10 cellular contexts compared by ENCODE assay signal in genomic region chr6:85670573-85670972, GRCh38. TPM values are rescaled to one million over a fixed set of nuclear protein-coding genes. Genes with fewer than 3 reads are reported as not detected.
A peak's percentile ranks its signal among the peaks of the same experiment; 100 is the strongest.
DNase-seq lines count a peak whose midpoint lies in the region; ATAC-seq, FAIRE-seq and TF ChIP-seq lines count a peak whose summit lies in the region.
"Had no signal": no experiment of that assay in that cellular context is flagged by ENCODE, and none has a peak within 500 bp of the region (broad histone marks: within the 10 kb centered on the region; RNA-seq: fewer than 3 reads in every experiment).

No MANE protein-coding gene starts in this region.

- intact Hi-C loops in CD8-positive, alpha-beta T cell (cut with DNase I, micrococcal nuclease): loop anchor here (1.0 to 10.0 kb wide), 9 partner anchors 8 to 1806 kb away; partner anchors contain the start of genes CEP162 (in 1 of the 2), CFAP206 (in 1 of the 2), NT5E (in 1 of the 2) and ZNF292 (in 1 of the 2)

- no peaks in the 10 kb centered on the region for H3K36me3 ChIP-seq in CD8-positive, alpha-beta T cell (ENCODE audit: insufficient read depth, low read length)
- peaks cover 0 to 8% of the 10 kb centered on the region in 2 experiments for H3K36me3 ChIP-seq in keratinocyte (ENCODE audit: control insufficient read depth in 2 of 2, extremely low read depth in 1 of 2, insufficient read depth in 2 of 2, low read length in 2 of 2)
- H3K36me3 ChIP-seq: colonic mucosa had no signal

- H3K4me3 ChIP-seq in CD8-positive, alpha-beta T cell (ENCODE audit: low read depth, low read length): no peak overlapping the region
- H3K4me3 ChIP-seq in keratinocyte (ENCODE audit: control insufficient read depth in 2 of 3, extremely low read depth in 1 of 3, insufficient read depth in 2 of 3, low read depth in 1 of 3, low read length in 3 of 3): no peak overlapping the region
- H3K4me3 ChIP-seq: colonic mucosa had no signal

- no peak overlapping the region for H3K4me2 ChIP-seq in keratinocyte (ENCODE audit: control insufficient read depth, extremely low read depth, insufficient read depth, low read depth, low read length)

- H3K9me3 Mint-ChIP-seq in CD8-positive, alpha-beta T cell: no peaks in the 10 kb centered on the region
- peaks cover 4% of the 10 kb centered on the region for H3K9me3 Mint-ChIP-seq in activated T-helper 17 cell treated with anti-CD3 and anti-CD28 coated beads, Interleukin-2, amount 50 U/mL, for 72 hours

- H2AFZ ChIP-seq in keratinocyte (ENCODE audit: control insufficient read depth, low read length): no peak overlapping the region

- H3K36me3 Mint-ChIP-seq in CD8-positive, alpha-beta T cell: peaks cover 34% of the 10 kb centered on the region
- H3K36me3 Mint-ChIP-seq in activated T-helper 17 cell treated with anti-CD3 and anti-CD28 coated beads, Interleukin-2, amount 50 U/mL, for 72 hours (ENCODE audit: low read depth): peaks cover 47% of the 10 kb centered on the region

- CTCF ChIA-PET in CD8-positive, alpha-beta T cell (lab: Charles Lee): interaction anchor here (1.1 to 2.9 kb wide), 6 partner anchors 8 to 221 kb away, joined by 3 to 14 read pairs (median 3); partner anchors contain the start of gene NT5E

- peaks cover 10% of the 10 kb centered on the region for H3K79me2 ChIP-seq in keratinocyte (ENCODE audit: control insufficient read depth, insufficient read depth, low read length)

- peaks cover 7% of the 10 kb centered on the region for H4K20me1 ChIP-seq in keratinocyte (ENCODE audit: control insufficient read depth, extremely low read depth, insufficient read depth, low read length)

- H3K27me3 Mint-ChIP-seq in CD8-positive, alpha-beta T cell (ENCODE audit: low read depth): no peaks in the 10 kb centered on the region
- H3K27me3 Mint-ChIP-seq in activated T-helper 17 cell treated with anti-CD3 and anti-CD28 coated beads, Interleukin-2, amount 50 U/mL, for 72 hours: no peaks in the 10 kb centered on the region

- POLR2A ChIA-PET in CD8-positive, alpha-beta T cell (lab: Charles Lee): interaction anchor here (1.2 to 2.9 kb wide), 5 partner anchors 8 to 77 kb away, joined by 5 to 67 read pairs (median 16); partner anchors contain the start of genes SNX14 and SYNCRIP

- H3K9ac ChIP-seq in keratinocyte (ENCODE audit: control insufficient read depth, extremely low read depth, insufficient read depth, low read length): no peak overlapping the region

- H3K4me1 ChIP-seq in CD8-positive, alpha-beta T cell (ENCODE audit: insufficient read depth, low read length): peaks cover 43% of the 10 kb centered on the region
- H3K4me1 ChIP-seq in keratinocyte (ENCODE audit: control insufficient read depth, extremely low read depth, insufficient read depth, low read length): peaks cover 24% of the 10 kb centered on the region

- H3K27ac Mint-ChIP-seq in CD8-positive, alpha-beta T cell: peak overlapping the region; percentile 93
- H3K27ac Mint-ChIP-seq in activated T-helper 17 cell treated with anti-CD3 and anti-CD28 coated beads, Interleukin-2, amount 50 U/mL, for 72 hours: peak overlapping the region; percentile 90

- no peaks in the 10 kb centered on the region for H3K27me3 ChIP-seq in CD8-positive, alpha-beta T cell (ENCODE audit: insufficient read depth, low read length)
- H3K27me3 ChIP-seq in keratinocyte (ENCODE audit: control insufficient read depth, extremely low read depth, insufficient read depth, low read length): no peaks in the 10 kb centered on the region
- H3K27me3 ChIP-seq: colonic mucosa had no signal

- H3K4me3 Mint-ChIP-seq in CD8-positive, alpha-beta T cell: no peak overlapping the region
- H3K4me3 Mint-ChIP-seq in activated T-helper 17 cell treated with anti-CD3 and anti-CD28 coated beads, Interleukin-2, amount 50 U/mL, for 72 hours: peak overlapping the region; percentile 76

- dilution Hi-C loops in keratinocyte (cut with MboI; ENCODE audit: extremely low pct_ligation_motif_present, low sequenced_read_pairs): no loop called here

- H3K9me1 ChIP-seq in keratinocyte (ENCODE audit: control insufficient read depth, extremely low read depth, insufficient read depth, low read length): peaks cover 2% of the 10 kb centered on the region

- FAIRE-seq in keratinocyte (lab: Jason Lieb, UNC): no peak

- no peak overlapping the region for H3K27ac ChIP-seq in CD8-positive, alpha-beta T cell (ENCODE audit: low read depth, low read length)
- peak overlapping the region; percentile 34 for H3K27ac ChIP-seq in keratinocyte (ENCODE audit: control insufficient read depth, insufficient read depth, low read length)
- H3K27ac ChIP-seq: colonic mucosa had no signal

- DNase-seq in CD8-positive, alpha-beta T cell: no peak
- DNase-seq in HT1080 (ENCODE audit: low read depth) (peak; percentile 58), keratinocyte (ENCODE audit: low read depth, low spot score) (peak; percentile 28), NCI-H1436 treated with DMSO at 0.1 percent for 48 hours (lab: John Stamatoyannopoulos, UW) (no peak), NCI-H2171 (lab: John Stamatoyannopoulos, UW) (no peak)
- no peak for DNase-seq in stimulated activated CD4-positive, alpha-beta T cell treated with anti-CD3 and anti-CD28 coated beads, Interleukin-4, amount 100 ng/mL, for 1 hour
- DNase-seq: colonic mucosa, NCI-H1048 had no signal

- TF ChIP-seq CTCF in CD8-positive, alpha-beta T cell (IDR thresholded peaks at IDR 0.05): no peak
- TF ChIP-seq CTCF in keratinocyte (optimal IDR thresholded peaks at IDR 0.05 in 1 of 3, IDR thresholded peaks at IDR 0.05 in 1 of 3, conservative IDR thresholded peaks at IDR 0.05 in 1 of 3; ENCODE audit: extremely low read depth in 1 of 3, insufficient read depth in 2 of 3, low read length in 3 of 3): no peak

- H3K9me3 ChIP-seq in CD8-positive, alpha-beta T cell (ENCODE audit: low read length): no peaks in the 10 kb centered on the region
- no peaks in the 10 kb centered on the region for H3K9me3 ChIP-seq in keratinocyte (ENCODE audit: control insufficient read depth, low read depth, low read length)
- H3K9me3 ChIP-seq: colonic mucosa had no signal

- H3K4me1 Mint-ChIP-seq in CD8-positive, alpha-beta T cell (ENCODE audit: low read depth): peaks cover 66% of the 10 kb centered on the region
- peaks cover 38% of the 10 kb centered on the region for H3K4me1 Mint-ChIP-seq in activated T-helper 17 cell treated with anti-CD3 and anti-CD28 coated beads, Interleukin-2, amount 50 U/mL, for 72 hours

- no peak for ATAC-seq in CD8-positive, alpha-beta T cell
- ATAC-seq in activated T-helper 17 cell treated with anti-CD3 and anti-CD28 coated beads, Interleukin-2, amount 50 U/mL, for 72 hours (replicated peaks): peak; percentile 40
- ATAC-seq in GM18498 (IDR thresholded peaks at IDR 0.05; ENCODE audit: unreplicated experiment): no peak

RNA-seq across cellular contexts. Expression of gene SYNCRIP, which starts 27.9 kb away (rescaled TPM):
- 10 to 100 TPM; 64.0 to 64.3 TPM for total RNA-seq in CD8-positive, alpha-beta T cell
- 130 and 159 TPM in 2 replicates for total RNA-seq in HT1080 (2014; rRNA removed; shearing (Covaris generic))
- polyA plus RNA-seq in HT1080 (2015; cell fraction: cytosol; rRNA removed): 150 and 170 TPM in 2 replicates
- polyA plus RNA-seq in HT1080 (2015; cell fraction: nucleus; rRNA removed): 275 and 278 TPM in 2 replicates
- total RNA-seq in activated T-helper 17 cell treated with anti-CD3 and anti-CD28 coated beads, Interleukin-2, amount 50 U/mL, for 72 hours: 100 to 1,000 TPM; 106 to 175 TPM
- polyA plus RNA-seq in keratinocyte: 20.3 to 56.8 TPM (median 22.6 TPM) in 3 replicates
- 155 TPM for polyA plus RNA-seq in keratinocyte (2011; ENCODE audit: low read depth)
- polyA plus RNA-seq in keratinocyte (2011; cell fraction: cytosol; rRNA removed): 28.7 and 54.7 TPM in 2 replicates
- 54.3 and 69.9 TPM in 2 replicates for polyA plus RNA-seq in keratinocyte (2011; cell fraction: nucleus; rRNA removed)
- 75.2 and 130 TPM in 2 replicates for polyA plus RNA-seq in keratinocyte (2012; ENCODE audit: low replicate concordance)
- polyA minus RNA-seq in keratinocyte: 11.7 to 59.2 TPM (median 22.3 TPM) in 3 replicates
- 20.0 TPM for polyA minus RNA-seq in keratinocyte (2011; cell fraction: cytosol; rRNA and poly(A)+ RNA removed)
- polyA minus RNA-seq in keratinocyte (2011; cell fraction: nucleus; rRNA and poly(A)+ RNA removed): 21.3 and 48.4 TPM in 2 replicates

Comparison
In these comparisons a context has a peak if more than half of its experiments do, and no peak if none do; other contexts are left out.
1. DNase-seq: peak in HT1080 (single experiment) and keratinocyte (single experiment); none in CD8-positive, alpha-beta T cell (0 of 7), stimulated activated CD4-positive, alpha-beta T cell treated with anti-CD3 and anti-CD28 coated beads, Interleukin-4, amount 100 ng/mL, for 1 hour (single experiment), NCI-H1436 treated with DMSO at 0.1 percent for 48 hours (single experiment) and NCI-H2171 (single experiment).